In genomic region chr1:2860476-2861142, GRCh38 we compare ENCODE assay signal across 14 cellular contexts. TPM values are rescaled to one million over a fixed set of nuclear protein-coding genes. Genes with fewer than 3 reads are reported as not detected.
DNase-seq lines count a peak whose midpoint lies in the region; ATAC-seq and TF ChIP-seq lines count a peak whose summit lies in the region.
"Had no signal": no experiment of that assay in that cellular context is flagged by ENCODE, and none has a peak within 500 bp of the region (broad histone marks: within the 10 kb centered on the region; RNA-seq: fewer than 3 reads in every experiment).

No MANE protein-coding gene starts in this region.

- no peak overlapping the region for H3K4me3 ChIP-seq in lower lobe of right lung
- H3K4me3 ChIP-seq in aorta (ENCODE audit: low read length in 2 of 2) = no peak overlapping the region
- H3K4me3 ChIP-seq in CD4-positive, alpha-beta memory T cell (ENCODE audit: low read length in 2 of 2) = no peak overlapping the region

- intact Hi-C loops in left ventricle myocardium superior (cut with micrococcal nuclease) = no loop called here
- intact Hi-C loops in cardiac septum (cut with DNase I) = no loop called here
- intact Hi-C loops in lower lobe of right lung (cut with DNase I) = no loop called here
- intact Hi-C loops in aorta (cut with DNase I) = no loop called here
- intact Hi-C loops in CD4-positive, alpha-beta memory T cell (cut with micrococcal nuclease) = no loop called here

- ATAC-seq in left ventricle myocardium superior (no peak), lower lobe of right lung (no peak), aorta (ENCODE audit: low FRiP score) (no peak)

- CTCF ChIA-PET in CD4-positive, alpha-beta memory T cell (lab: Charles Lee; ENCODE audit: partially characterized antibody) = no interaction called here

- H3K36me3 ChIP-seq in lower lobe of right lung (no peaks in the 10 kb centered on the region), aorta (ENCODE audit: control insufficient read depth in 1 of 2, insufficient read depth in 2 of 2, low read length in 1 of 2) (no peaks in the 10 kb centered on the region)
- no peaks in the 10 kb centered on the region for H3K36me3 ChIP-seq in CD4-positive, alpha-beta memory T cell (ENCODE audit: insufficient read depth, low read length)

- no peaks in the 10 kb centered on the region for H3K36me3 Mint-ChIP-seq in chondrocyte (ENCODE audit: low read depth)
- H3K36me3 Mint-ChIP-seq in CD4-positive, alpha-beta memory T cell = no peaks in the 10 kb centered on the region
- H3K36me3 Mint-ChIP-seq: CD4-positive, CD25-positive, alpha-beta regulatory T cell had no signal

- H3K9me3 Mint-ChIP-seq in chondrocyte (ENCODE audit: low read depth) = peaks cover 8% of the 10 kb centered on the region
- peaks cover 0 to 3% (median 0%) of the 10 kb centered on the region in 8 donors for H3K9me3 Mint-ChIP-seq in CD4-positive, alpha-beta memory T cell
- H3K9me3 Mint-ChIP-seq: CD4-positive, CD25-positive, alpha-beta regulatory T cell had no signal

- H3K4me1 Mint-ChIP-seq in chondrocyte (ENCODE audit: low read depth) = no peaks in the 10 kb centered on the region
- peaks cover 0 to 8% (median under 1%) of the 10 kb centered on the region in 4 donors for H3K4me1 Mint-ChIP-seq in CD4-positive, alpha-beta memory T cell
- H3K4me1 Mint-ChIP-seq: H9 had no signal

- H3K27ac Mint-ChIP-seq in chondrocyte (ENCODE audit: unreplicated experiment) = no peak overlapping the region
- no peak overlapping the region for H3K27ac Mint-ChIP-seq in CD4-positive, alpha-beta memory T cell
- H3K27ac Mint-ChIP-seq: CD4-positive, CD25-positive, alpha-beta regulatory T cell; H9 had no signal

- H3K4me3 Mint-ChIP-seq in chondrocyte (ENCODE audit: unreplicated experiment) = no peak overlapping the region
- H3K4me3 Mint-ChIP-seq in CD4-positive, alpha-beta memory T cell = no peak overlapping the region
- H3K4me3 Mint-ChIP-seq: CD4-positive, CD25-positive, alpha-beta regulatory T cell; H9 had no signal

- 94 to 95% methylated on average over 28 to 30 of the region's 30 CpGs for WGBS in aorta, 2 donors

- no peaks in the 10 kb centered on the region for H3K9me3 ChIP-seq in lower lobe of right lung
- H3K9me3 ChIP-seq in aorta (ENCODE audit: control insufficient read depth, low read length) = no peaks in the 10 kb centered on the region
- H3K9me3 ChIP-seq in CD4-positive, alpha-beta memory T cell (ENCODE audit: control insufficient read depth in 1 of 2, low read length in 2 of 2) = no peaks in the 10 kb centered on the region

- no peak for TF ChIP-seq CTCF in chondrocyte (IDR thresholded peaks at IDR 0.05)
- TF ChIP-seq CTCF in lower lobe of right lung (IDR thresholded peaks at IDR 0.05) = no peak

- peak; percentile 20 for DNase-seq in left ventricle myocardium superior
- no peak for DNase-seq in cardiac septum (ENCODE audit: low spot score)
- DNase-seq in chondrocyte (ENCODE audit: low spot score) = peak; percentile 86
- DNase-seq in lower lobe of right lung = peak; percentile 31
- peak; percentile 42 to 57 for DNase-seq in aorta
- DNase-seq in Ammon's horn (ENCODE audit: low spot score) = no peak
- DNase-seq in CD4-positive, alpha-beta memory T cell = no peak
- DNase-seq: Calu3; CD4-positive, CD25-positive, alpha-beta regulatory T cell; DMS 273 treated with DMSO at 0.1 percent for 48 hours; GOT3; H9; IMR-90 had no signal

- POLR2A ChIA-PET in CD4-positive, alpha-beta memory T cell (lab: Charles Lee; ENCODE audit: partially characterized antibody) = no interaction called here

- H3K4me1 ChIP-seq in lower lobe of right lung (no peaks in the 10 kb centered on the region), aorta (ENCODE audit: control insufficient read depth in 1 of 2, insufficient read depth in 2 of 2, low read length in 2 of 2) (no peaks in the 10 kb centered on the region)
- H3K4me1 ChIP-seq in CD4-positive, alpha-beta memory T cell (ENCODE audit: insufficient read depth, low read length) = peaks cover 11% of the 10 kb centered on the region

- no peak overlapping the region for H3K27ac ChIP-seq in lower lobe of right lung
- no peak overlapping the region for H3K27ac ChIP-seq in aorta (ENCODE audit: low read depth in 1 of 2, low read length in 2 of 2)
- H3K27ac ChIP-seq in CD4-positive, alpha-beta memory T cell (ENCODE audit: low read depth, low read length) = no peak overlapping the region

- peaks cover 40% of the 10 kb centered on the region for H3K27me3 ChIP-seq in lower lobe of right lung (ENCODE audit: low read depth)
- H3K27me3 ChIP-seq in aorta (ENCODE audit: control insufficient read depth in 1 of 2, insufficient read depth in 2 of 2, low read length in 1 of 2) = no peaks in the 10 kb centered on the region
- no peaks in the 10 kb centered on the region for H3K27me3 ChIP-seq in CD4-positive, alpha-beta memory T cell (ENCODE audit: insufficient read depth, low read length)

- H3K27me3 Mint-ChIP-seq in chondrocyte (ENCODE audit: low read depth) = no peaks in the 10 kb centered on the region
- peaks cover 0 to 2% of the 10 kb centered on the region in 2 donors for H3K27me3 Mint-ChIP-seq in CD4-positive, alpha-beta memory T cell
- H3K27me3 Mint-ChIP-seq: CD4-positive, CD25-positive, alpha-beta regulatory T cell had no signal

RNA-seq across cellular contexts. Expression of gene TTC34, which starts 59.1 kb away (rescaled TPM):
- 0.59 TPM for total RNA-seq in left ventricle myocardium superior
- 0.35 TPM for total RNA-seq in cardiac septum
- total RNA-seq in chondrocyte = 0.60 to 1.8 TPM (median 0.67 TPM) in 3 replicates
- 2.6 TPM for total RNA-seq in lower lobe of right lung
- 1 to 10 TPM in 1 of 2 donors, under 1 TPM in 1; 0.55 to 1.3 TPM for total RNA-seq in aorta
- under 1 TPM in 1 of 2 donors, not detected in 1; 0.95 TPM for polyA plus RNA-seq in aorta
- 1 to 10 TPM; 4.8 to 4.9 TPM for total RNA-seq in CD4-positive, alpha-beta memory T cell
- under 1 TPM in 1 of 2 donors, not detected in 1; 0.06 TPM for polyA plus RNA-seq in CD4-positive, alpha-beta memory T cell
- total RNA-seq: Daoy had no signal

Comparison
In these comparisons a context has a peak if more than half of its experiments do, and no peak if none do; other contexts are left out.
1. DNase-seq: peak in left ventricle myocardium superior (single experiment), chondrocyte (single experiment), lower lobe of right lung (single experiment) and aorta (2 of 2); none in cardiac septum (single experiment), Ammon's horn (single experiment) and CD4-positive, alpha-beta memory T cell (0 of 5).